ENCODE assay signal across 1 cellular context in genomic region chr6:41936073-41936837, GRCh38.
TF ChIP-seq lines count a peak whose summit lies in the region.

No MANE protein-coding gene starts in this region.

TF ChIP-seq in K562, 482 proteins besides CTCF, POLR2A, EP300 and RAD21 (continued from another document and continues in another):
- TF ChIP-seq ZNF318 (IDR thresholded peaks at IDR 0.05; ENCODE audit: borderline replicate concordance in 1 of 2, low read depth in 1 of 2) (0 out of 4 replicates have a peak, but pooled peaks of 1 of the 2 experiments have one; percentile 43), KHSRP (IDR thresholded peaks at IDR 0.05) (no peak), CGGBP1 (CRISPR knock-in tag; IDR thresholded peaks at IDR 0.05) (no peak), GTF2E2 (tag; IDR thresholded peaks at IDR 0.05) (no peak), ZNF445 (CRISPR knock-in tag; IDR thresholded peaks at IDR 0.05; ENCODE audit: low read depth) (no peak), ZNF347 (CRISPR knock-in tag; IDR thresholded peaks at IDR 0.05; ENCODE audit: low read depth) (no peak), ZNF263 (CRISPR knock-in tag; IDR thresholded peaks at IDR 0.05; ENCODE audit: borderline replicate concordance) (peak; percentile 37; the same call in 1 of the 2 replicates), SRF (CRISPR knock-in tag; IDR thresholded peaks at IDR 0.05) (no peak), E2F1 (CRISPR knock-in tag; IDR thresholded peaks at IDR 0.05) (no peak; the same call in 1 of the 2 replicates), BCLAF1 (IDR thresholded peaks at IDR 0.05; ENCODE audit: borderline replicate concordance in 1 of 2, control insufficient read depth in 1 of 2, low read depth in 2 of 2, low read length in 1 of 2) (0 out of 4 replicates have a peak, but pooled peaks of 1 of the 2 experiments have one; percentile 72), LARP7 (IDR thresholded peaks at IDR 0.05) (no peak; the same call in 1 of the 2 replicates), ZBTB8A (IDR thresholded peaks at IDR 0.05; ENCODE audit: partially characterized antibody) (no peak), MCM2 (IDR thresholded peaks at IDR 0.05; ENCODE audit: low read depth) (no peak), SREBF1 (IDR thresholded peaks at IDR 0.05; ENCODE audit: borderline replicate concordance, low read depth, low read length) (no peak), ZNF592 (IDR thresholded peaks at IDR 0.05) (peak; percentile 85), TCF3 (CRISPR knock-in tag; IDR thresholded peaks at IDR 0.05) (peak; percentile 82), PTBP1 (IDR thresholded peaks at IDR 0.05; ENCODE audit: low read depth, low read length) (no peak), ZHX1 (conservative IDR thresholded peaks at IDR 0.05; ENCODE audit: low read length) (no peak), DPF2 (IDR thresholded peaks at IDR 0.05) (peak; percentile 91), ZNF3 (CRISPR knock-in tag; IDR thresholded peaks at IDR 0.05) (no peak), KDM2B (CRISPR knock-in tag; IDR thresholded peaks at IDR 0.05) (no peak), ZNF311 (CRISPR knock-in tag; IDR thresholded peaks at IDR 0.05) (0 out of 2 replicates have a peak, but pooled peaks have one; percentile 28)
